In the genomic region with DNA sequence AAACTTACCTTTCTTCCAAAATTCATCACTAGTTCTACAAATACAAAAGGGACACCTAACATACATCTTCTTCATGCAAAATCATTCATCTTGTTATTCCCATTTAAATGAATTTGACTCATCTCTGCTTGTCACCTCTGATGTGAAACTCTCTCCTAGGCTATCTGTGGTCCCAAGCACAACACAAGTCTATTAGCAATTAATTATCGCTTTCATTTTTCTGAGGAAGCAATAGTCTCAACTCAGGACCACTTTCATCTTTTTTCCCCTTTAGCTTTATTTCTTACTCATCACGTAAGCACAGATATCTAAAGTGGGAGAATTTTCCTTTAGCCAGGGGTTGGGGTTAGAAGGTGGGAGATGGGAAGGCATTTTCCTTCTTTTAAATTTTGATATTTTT, we compare ENCODE assay signal across 24 cellular contexts.
DNase-seq lines count a peak whose midpoint lies in the region; ATAC-seq and TF ChIP-seq lines count a peak whose summit lies in the region.
"Had no signal": no experiment of that assay in that cellular context is flagged by ENCODE, and none has a peak within 500 bp of the region (broad histone marks: within the 10 kb centered on the region; RNA-seq: fewer than 3 reads in every experiment).

No MANE protein-coding gene starts in this region.

- H3K56ac ChIP-seq in mesendoderm (ENCODE audit: low read length), result no peak overlapping the region

- H2AK5ac ChIP-seq in mesendoderm (ENCODE audit: low read length), result no peak overlapping the region

- CTCF ChIA-PET in activated naive CD4-positive, alpha-beta T cell treated with anti-CD3 and anti-CD28 coated beads for 36 hours (lab: Charles Lee), result no interaction called here

- H3K4me3 ChIP-seq in OCI-LY3 (ENCODE audit: low read length) (no peak overlapping the region), mesendoderm (ENCODE audit: low read length) (no peak overlapping the region)
- H3K4me3 ChIP-seq: BLaER1, PC-9 had no signal

- H2BK120ac ChIP-seq in mesendoderm (ENCODE audit: low read depth, low read length), result no peak overlapping the region

- no peak overlapping the region for H3K4me3 Mint-ChIP-seq in activated naive CD4-positive, alpha-beta T cell treated with anti-CD3 and anti-CD28 coated beads, Interleukin-2, amount 50 U/mL, for 24 hours
- no peak overlapping the region for H3K4me3 Mint-ChIP-seq in activated naive CD4-positive, alpha-beta T cell treated with anti-CD3 and anti-CD28 coated beads for 36 hours
- H3K4me3 Mint-ChIP-seq: CD4-positive, alpha-beta T cell; H9; HFFc6; T-helper 1 cell treated with Interleukin-12 subunit alpha and Interleukin-12 subunit beta and Interleukin-4 antibody, amounts not matched to agents 30 μg/mL and 1 μg/mL, for 36 hours had no signal

- H3K4me1 ChIP-seq in OCI-LY3 (ENCODE audit: low read length), result peaks cover 39% of the 10 kb centered on the region
- H3K4me1 ChIP-seq in mesendoderm (ENCODE audit: control insufficient read depth, low read depth, low read length), result peaks cover 3% of the 10 kb centered on the region
- H3K4me1 ChIP-seq: BLaER1 had no signal

- no peak overlapping the region for H4K8ac ChIP-seq in mesendoderm (ENCODE audit: low read depth, low read length)

- H4K20me1 ChIP-seq in OCI-LY3 (ENCODE audit: insufficient read depth, low read length), result no peaks in the 10 kb centered on the region
- H4K20me1 ChIP-seq: BLaER1 had no signal

- no peak overlapping the region for H2BK5ac ChIP-seq in mesendoderm (ENCODE audit: low read length)

- H3K4me2 ChIP-seq in OCI-LY3 (ENCODE audit: low read length), result 0 out of 2 replicates have a peak overlapping the region, but pooled peaks have one; percentile 3
- H3K4me2 ChIP-seq in mesendoderm (ENCODE audit: low read length), result no peak overlapping the region
- H3K4me2 ChIP-seq: BLaER1, PC-9 had no signal

- H3K4me1 Mint-ChIP-seq in activated naive CD4-positive, alpha-beta T cell treated with anti-CD3 and anti-CD28 coated beads, Interleukin-2, amount 50 U/mL, for 24 hours, result no peaks in the 10 kb centered on the region
- no peaks in the 10 kb centered on the region for H3K4me1 Mint-ChIP-seq in activated naive CD4-positive, alpha-beta T cell treated with anti-CD3 and anti-CD28 coated beads for 36 hours (ENCODE audit: low read depth)

- H3K9me3 Mint-ChIP-seq in activated naive CD4-positive, alpha-beta T cell treated with anti-CD3 and anti-CD28 coated beads, Interleukin-2, amount 50 U/mL, for 24 hours, result no peaks in the 10 kb centered on the region
- no peaks in the 10 kb centered on the region for H3K9me3 Mint-ChIP-seq in activated naive CD4-positive, alpha-beta T cell treated with anti-CD3 and anti-CD28 coated beads for 36 hours
- H3K9me3 Mint-ChIP-seq: CD4-positive, alpha-beta T cell; HFFc6 had no signal

- H2BK15ac ChIP-seq in mesendoderm (replicated peaks; ENCODE audit: low read depth), result no peak overlapping the region

- peaks cover 2% of the 10 kb centered on the region for H3K36me3 Mint-ChIP-seq in activated naive CD4-positive, alpha-beta T cell treated with anti-CD3 and anti-CD28 coated beads, Interleukin-2, amount 50 U/mL, for 24 hours
- no peaks in the 10 kb centered on the region for H3K36me3 Mint-ChIP-seq in activated naive CD4-positive, alpha-beta T cell treated with anti-CD3 and anti-CD28 coated beads for 36 hours (ENCODE audit: low read depth)

- H3K27me3 ChIP-seq in OCI-LY3 (ENCODE audit: low read depth, low read length), result no peaks in the 10 kb centered on the region
- H3K27me3 ChIP-seq in mesendoderm (ENCODE audit: insufficient read depth, low read length, poor library complexity), result no peaks in the 10 kb centered on the region
- H3K27me3 ChIP-seq: BLaER1 had no signal

- H3K18ac ChIP-seq in mesendoderm (ENCODE audit: low read length), result no peak overlapping the region

- no peak overlapping the region for H2AFZ ChIP-seq in OCI-LY3 (ENCODE audit: low read depth, low read length)
- H2AFZ ChIP-seq: PC-9 had no signal

- no peak overlapping the region for H3K27ac ChIP-seq in OCI-LY3 (ENCODE audit: low read length)
- H3K27ac ChIP-seq in mesendoderm (ENCODE audit: low read depth, low read length), result no peak overlapping the region
- H3K27ac ChIP-seq: 22Rv1, BLaER1, PC-9 had no signal

- no peaks in the 10 kb centered on the region for H3K79me1 ChIP-seq in mesendoderm (ENCODE audit: low read length)

- peak overlapping the region; percentile 79 for H3K27ac Mint-ChIP-seq in activated naive CD4-positive, alpha-beta T cell treated with anti-CD3 and anti-CD28 coated beads, Interleukin-2, amount 50 U/mL, for 24 hours
- H3K27ac Mint-ChIP-seq in activated naive CD4-positive, alpha-beta T cell treated with anti-CD3 and anti-CD28 coated beads for 36 hours, result no peak overlapping the region
- H3K27ac Mint-ChIP-seq: CD4-positive, alpha-beta T cell; HFFc6; T-helper 1 cell treated with Interleukin-12 subunit alpha and Interleukin-12 subunit beta and Interleukin-4 antibody, amounts not matched to agents 30 μg/mL and 1 μg/mL, for 36 hours had no signal

- H3K23ac ChIP-seq in mesendoderm (ENCODE audit: low read length), result no peak overlapping the region

- WGBS in mesendoderm (ENCODE audit: extremely low coverage, insufficient coverage, low lambda C conversion rate), result no CpG with 5 or more reads among the region's 2 CpGs

- no peak for TF ChIP-seq CTCF in OCI-LY3 (IDR thresholded peaks at IDR 0.05; ENCODE audit: low read depth, low read length)

- peaks cover 2% of the 10 kb centered on the region for H3K27me3 Mint-ChIP-seq in activated naive CD4-positive, alpha-beta T cell treated with anti-CD3 and anti-CD28 coated beads, Interleukin-2, amount 50 U/mL, for 24 hours
- H3K27me3 Mint-ChIP-seq in activated naive CD4-positive, alpha-beta T cell treated with anti-CD3 and anti-CD28 coated beads for 36 hours (ENCODE audit: low read depth), result no peaks in the 10 kb centered on the region
- H3K27me3 Mint-ChIP-seq: CD4-positive, alpha-beta T cell had no signal

- no peaks in the 10 kb centered on the region for H3K36me3 ChIP-seq in OCI-LY3 (replicated peaks; ENCODE audit: low read depth, low read length)
- no peaks in the 10 kb centered on the region for H3K36me3 ChIP-seq in mesendoderm (ENCODE audit: control insufficient read depth, insufficient read depth, low read length)
- H3K36me3 ChIP-seq: BLaER1 had no signal

- H3K9ac ChIP-seq in OCI-LY3 (ENCODE audit: low read length) (no peak overlapping the region), mesendoderm (ENCODE audit: low read length) (no peak overlapping the region)
- H3K9ac ChIP-seq: BLaER1 had no signal

- H3K4ac ChIP-seq in mesendoderm (ENCODE audit: low read depth, low read length), result no peak overlapping the region

- H3K9me3 ChIP-seq in OCI-LY3 (ENCODE audit: insufficient read depth, low read length), result no peaks in the 10 kb centered on the region

- intact Hi-C loops in activated naive CD4-positive, alpha-beta T cell treated with anti-CD3 and anti-CD28 coated beads for 36 hours (cut with micrococcal nuclease), result loop anchor here (10.0 kb wide), 1 partner anchor 624 kb away; no protein-coding TSS in a partner anchor

- no peak for DNase-seq in activated naive CD4-positive, alpha-beta T cell treated with anti-CD3 and anti-CD28 coated beads for 36 hours
- DNase-seq in NCI-H1092 (lab: John Stamatoyannopoulos, UW) (no peak), mesendoderm (no peak)
- no peak for DNase-seq in activated naive CD4-positive, alpha-beta T cell (lab: John Stamatoyannopoulos, UW)
- DNase-seq: ACHN; CD4-positive, alpha-beta T cell; COR-L47; H9; HFFc6; Karpas-422; MV-4-11; NCI-H1694 treated with DMSO at 0.1 percent for 48 hours; NCI-H2081 treated with DMSO at 0.1 percent for 48 hours; NCI-H446 treated with DMSO at 0.1 percent for 48 hours; NCI-H526 treated with DMSO at 0.1 percent for 48 hours; PC-9; RPMI8226 had no signal

- H4K5ac ChIP-seq in mesendoderm (ENCODE audit: low read length), result no peak overlapping the region

- no peaks in the 10 kb centered on the region for H3K79me2 ChIP-seq in OCI-LY3 (ENCODE audit: low read length)
- H3K79me2 ChIP-seq in mesendoderm (ENCODE audit: control insufficient read depth, insufficient read depth, low read length), result no peaks in the 10 kb centered on the region

- ATAC-seq in GM21447 (IDR thresholded peaks at IDR 0.05; ENCODE audit: unreplicated experiment) (peak; percentile 55), HG02970 (IDR thresholded peaks at IDR 0.05; ENCODE audit: low FRiP score, unreplicated experiment) (no peak)
